Comparison of ENCODE assay signal across 11 cellular contexts in the genomic region with DNA sequence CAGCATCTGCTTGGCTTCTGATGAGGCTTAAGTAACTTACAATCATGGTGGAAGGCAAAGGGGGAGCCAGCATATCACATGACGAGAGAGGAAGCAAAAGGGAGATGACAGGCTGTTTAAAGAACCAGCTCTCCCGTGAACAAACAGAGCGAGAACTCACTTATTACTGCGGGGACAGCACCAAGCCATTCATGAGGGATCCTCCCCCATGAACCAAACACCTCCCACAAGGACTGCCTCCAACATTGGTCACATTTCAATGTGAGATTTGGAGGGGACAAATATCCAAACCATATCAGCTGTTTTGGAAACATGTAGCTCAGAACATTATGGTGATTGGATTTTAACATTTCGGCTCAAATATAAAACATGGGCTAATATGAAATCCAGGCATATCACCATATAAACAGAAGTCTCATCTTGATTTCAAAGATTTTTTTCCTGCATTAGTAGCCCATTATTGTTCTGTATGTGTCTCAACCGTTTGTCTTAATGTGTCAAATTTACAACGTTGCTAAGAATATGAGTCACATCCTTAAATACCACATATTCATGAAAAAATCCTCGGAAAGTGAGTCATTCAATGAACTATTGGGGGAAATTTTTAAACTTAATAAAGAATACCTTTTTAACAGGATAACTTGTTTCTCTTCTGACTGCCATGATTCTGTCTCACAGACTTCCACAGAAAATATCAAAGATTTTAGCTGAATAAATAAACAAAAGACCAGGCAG.
A peak's percentile ranks its signal among the peaks of the same experiment; 100 is the strongest.
DNase-seq lines count a peak whose midpoint lies in the region; ATAC-seq, FAIRE-seq and TF ChIP-seq lines count a peak whose summit lies in the region.
"Had no signal": no experiment of that assay in that cellular context is flagged by ENCODE, and none has a peak within 500 bp of the region (broad histone marks: within the 10 kb centered on the region; RNA-seq: fewer than 3 reads in every experiment).

No MANE protein-coding gene starts in this region.

- dilution Hi-C loops in endothelial cell of umbilical vein (cut with MboI; ENCODE audit: extremely low pct_ligation_motif_present, low sequenced_read_pairs) = no loop called here

- BruUV-seq in endothelial cell of umbilical vein (replicated peaks; lab: Mats Ljungman, UMichigan) = no TSS peak

- no peak for TF ChIP-seq CTCF in endothelial cell of umbilical vein (IDR thresholded peaks at IDR 0.05; ENCODE audit: extremely low read depth in 1 of 2, insufficient read depth in 1 of 2, low read depth in 1 of 2, low read length in 2 of 2)

- no peaks in the 10 kb centered on the region for H3K9me3 ChIP-seq in endothelial cell of umbilical vein (replicated peaks; ENCODE audit: control insufficient read depth, insufficient read depth, low read length)

- intact Hi-C loops in endothelial cell of umbilical vein (cut with micrococcal nuclease) = loop anchor here (1.0 kb wide), 3 partner anchors 17 to 38 kb away; no protein-coding TSS in a partner anchor

- H3K79me2 ChIP-seq in ACC112 (ENCODE audit: control insufficient read depth, insufficient read depth, low read length, unreplicated experiment) (no peaks in the 10 kb centered on the region), endothelial cell of umbilical vein (ENCODE audit: control insufficient read depth, insufficient read depth, low read length) (no peaks in the 10 kb centered on the region)

- H3K4me3 ChIP-seq in ACC112 (ENCODE audit: low read depth, low read length) = peak overlapping the region; percentile 13; the same call in 1 of the 2 replicates
- H3K4me3 ChIP-seq in endothelial cell of umbilical vein (replicated peaks in 1 of 3; ENCODE audit: insufficient read depth in 1 of 3, low read depth in 1 of 3, low read length in 3 of 3) = peak overlapping the region in 1 of 3 experiments; percentile 30
- H3K4me3 ChIP-seq: Peyer's patch had no signal

- peak; percentile 81 for DNase-seq in HS-5 (ENCODE audit: low read depth)
- DNase-seq in endothelial cell of umbilical vein (ENCODE audit: low read depth, low spot score) = peak; percentile 88
- DNase-seq in GF-D8 (lab: John Stamatoyannopoulos, UW) = no peak
- no peak for DNase-seq in effector CD8-positive, alpha-beta T cell (lab: John Stamatoyannopoulos, UW)
- no peak for DNase-seq in NCI-H1417 (lab: John Stamatoyannopoulos, UW)
- DNase-seq: Peyer's patch had no signal

- H4K20me1 ChIP-seq in endothelial cell of umbilical vein (replicated peaks; ENCODE audit: control insufficient read depth, extremely low read depth, insufficient read depth, low read length) = no peaks in the 10 kb centered on the region

- H3K9me1 ChIP-seq in endothelial cell of umbilical vein (replicated peaks; ENCODE audit: control insufficient read depth, extremely low read depth, insufficient read depth, low read length) = no peaks in the 10 kb centered on the region

- H3K4me1 ChIP-seq in ACC112 (ENCODE audit: control insufficient read depth, insufficient read depth, low read length, unreplicated experiment) = peaks cover 44% of the 10 kb centered on the region
- H3K4me1 ChIP-seq in endothelial cell of umbilical vein (ENCODE audit: control insufficient read depth, extremely low read depth, insufficient read depth, low read length) = peaks cover 33% of the 10 kb centered on the region
- H3K4me1 ChIP-seq: Peyer's patch had no signal

- CTCF ChIA-PET in endothelial cell of umbilical vein (lab: Charles Lee) = interaction anchor here (0.9 kb wide), 1 partner anchor 17 kb away, joined by 4 read pairs; no protein-coding TSS in a partner anchor

- peak; percentile 97 for FAIRE-seq in endothelial cell of umbilical vein (lab: Jason Lieb, UNC)
- FAIRE-seq: D721Med, islet of Langerhans had no signal

- peak; percentile 44 for ATAC-seq in GM19463 (IDR thresholded peaks at IDR 0.05; ENCODE audit: unreplicated experiment)
- ATAC-seq in HG03342 (IDR thresholded peaks at IDR 0.05; ENCODE audit: unreplicated experiment) = no peak

- H2AFZ ChIP-seq in ACC112 (ENCODE audit: low read length, unreplicated experiment) (peak overlapping the region; percentile 24), endothelial cell of umbilical vein (ENCODE audit: low read depth, low read length) (no peak overlapping the region)

- H3K27ac ChIP-seq in ACC112 (ENCODE audit: low read depth, low read length) (peak overlapping the region; percentile 70), endothelial cell of umbilical vein (ENCODE audit: insufficient read depth, low read depth, low read length) (peak overlapping the region; percentile 92)
- H3K27ac ChIP-seq: Peyer's patch had no signal

- H3K9ac ChIP-seq in endothelial cell of umbilical vein (replicated peaks; ENCODE audit: extremely low read depth, insufficient read depth, low read length) = peak overlapping the region; percentile 79

- H3K27me3 ChIP-seq in ACC112 (ENCODE audit: insufficient read depth, low read length) (no peaks in the 10 kb centered on the region), endothelial cell of umbilical vein (ENCODE audit: control insufficient read depth in 2 of 2, insufficient read depth in 2 of 2, low read length in 2 of 2) (no peaks in the 10 kb centered on the region)
- H3K27me3 ChIP-seq: Peyer's patch had no signal

- H3K4me2 ChIP-seq in endothelial cell of umbilical vein (ENCODE audit: insufficient read depth, low read length) = peak overlapping the region; percentile 80

- POLR2A ChIA-PET in endothelial cell of umbilical vein (lab: Charles Lee) = no interaction called here

- H3K36me3 ChIP-seq in ACC112 (ENCODE audit: insufficient read depth, low read length) = no peaks in the 10 kb centered on the region
- H3K36me3 ChIP-seq in endothelial cell of umbilical vein (ENCODE audit: control insufficient read depth in 2 of 2, extremely low read depth in 1 of 2, insufficient read depth in 2 of 2, low read length in 2 of 2) = no peaks in the 10 kb centered on the region
- H3K36me3 ChIP-seq: Peyer's patch had no signal

- TF ChIP-seq POLR2A in endothelial cell of umbilical vein (IDR thresholded peaks at IDR 0.05; ENCODE audit: low read depth, low read length) = no peak

TF ChIP-seq in endothelial cell of umbilical vein, 7 proteins besides CTCF, POLR2A, EP300 and RAD21:
- TF ChIP-seq MYC (IDR thresholded peaks at IDR 0.05; ENCODE audit: low read depth, low read length) (no peak), POLR2AphosphoS5 (IDR thresholded peaks at IDR 0.05; ENCODE audit: insufficient read depth, low read depth, low read length) (no peak), EZH2 (IDR thresholded peaks at IDR 0.05; ENCODE audit: borderline replicate concordance, low read depth, low read length, severe bottlenecking) (no peak), FOS (IDR thresholded peaks at IDR 0.05; ENCODE audit: borderline replicate concordance, insufficient read depth, low read length) (peak; percentile 96), GATA2 (IDR thresholded peaks at IDR 0.05; ENCODE audit: insufficient read depth, insufficient read length, low read depth, low read length) (no peak), JUN (IDR thresholded peaks at IDR 0.05; ENCODE audit: borderline replicate concordance, insufficient read depth, insufficient read length, low read depth) (peak; percentile 94), MAX (IDR thresholded peaks at IDR 0.05; ENCODE audit: insufficient read depth, insufficient read length) (no peak)

Comparison
In these comparisons a context has a peak if more than half of its experiments do, and no peak if none do; other contexts are left out.
1. DNase-seq: peak in HS-5 (single experiment) and endothelial cell of umbilical vein (single experiment); none in GF-D8 (single experiment), effector CD8-positive, alpha-beta T cell (single experiment) and NCI-H1417 (0 of 3).